7 cellular contexts compared by ENCODE assay signal in the genomic region with DNA sequence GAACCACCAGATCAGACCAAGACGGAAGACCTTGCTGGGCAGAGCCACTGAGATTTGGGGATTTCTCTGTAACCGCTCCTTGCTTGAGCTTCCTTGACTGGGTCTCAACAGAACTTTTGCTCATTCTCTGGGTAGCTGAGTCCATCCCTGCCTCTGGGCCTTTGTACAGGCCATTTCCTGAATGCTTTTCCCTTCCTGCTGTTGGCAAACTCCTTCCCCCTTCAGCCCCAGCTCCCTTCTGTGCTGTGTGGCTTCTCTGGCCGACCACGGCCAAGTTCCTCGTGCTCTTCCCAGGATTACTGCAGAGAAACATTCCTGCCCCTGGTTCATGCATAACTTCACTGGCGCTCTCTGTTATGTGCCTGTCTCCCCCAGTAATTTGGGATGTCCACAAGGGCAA.
"Had no signal": no experiment of that assay in that cellular context is flagged by ENCODE, and none has a peak within 500 bp of the region (broad histone marks: within the 10 kb centered on the region; RNA-seq: fewer than 3 reads in every experiment).

No MANE protein-coding gene starts in this region.

- H3K4me1 ChIP-seq: HAP-1 had no signal

- DNase-seq: H7, HFFc6 had no signal

- H3K9me3 ChIP-seq: HAP-1 had no signal

- H3K36me3 ChIP-seq: HAP-1 had no signal

- H3K27ac ChIP-seq: HL-60 had no signal

- H3K4me2 ChIP-seq: GM23338 had no signal

- ATAC-seq: GM23338, HCT116, HepG2 had no signal

- H2AFZ ChIP-seq: GM23338 had no signal

- H3K4me3 ChIP-seq: GM23338, HAP-1 had no signal
